ENCODE assay signal across 10 cellular contexts in the genomic region with DNA sequence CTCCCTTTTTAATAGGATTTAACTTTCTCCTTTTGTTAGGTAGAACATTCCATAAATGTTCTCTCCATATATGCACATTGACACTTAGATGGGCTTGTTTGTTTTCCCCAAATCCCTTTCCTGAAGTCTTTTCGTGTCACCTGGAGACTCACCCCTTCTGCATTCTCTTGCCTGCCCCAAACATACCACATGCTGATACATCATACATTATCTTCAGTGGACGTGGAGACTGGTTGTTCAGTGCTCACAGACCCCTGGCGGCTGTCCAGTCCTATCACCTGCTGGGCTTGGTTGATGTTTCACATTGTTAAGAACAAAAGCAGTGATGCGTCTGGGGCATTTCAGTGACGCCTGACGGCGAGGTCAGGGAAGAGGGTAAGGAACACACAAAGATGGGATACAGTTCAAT. TPM values are rescaled to one million over a fixed set of nuclear protein-coding genes. Genes with fewer than 3 reads are reported as not detected.
DNase-seq lines count a peak whose midpoint lies in the region; ATAC-seq and TF ChIP-seq lines count a peak whose summit lies in the region.
"Had no signal": no experiment of that assay in that cellular context is flagged by ENCODE, and none has a peak within 500 bp of the region (broad histone marks: within the 10 kb centered on the region; RNA-seq: fewer than 3 reads in every experiment).

No MANE protein-coding gene starts in this region.

- POLR2A ChIA-PET in CD8-positive, alpha-beta T cell (lab: Charles Lee) = interaction anchor here (7.1 to 9.1 kb wide), 2 partner anchors 40 to 52 kb away, joined by 92 to 155 read pairs; no protein-coding TSS in a partner anchor
- POLR2A ChIA-PET in T-cell (lab: Charles Lee) = no interaction called here

- no peak overlapping the region for H3K4me3 Mint-ChIP-seq in CD8-positive, alpha-beta T cell
- H3K4me3 Mint-ChIP-seq in T-cell = peak overlapping the region in 1 of 3 donors; percentile 15

- no peaks in the 10 kb centered on the region for H3K27me3 Mint-ChIP-seq in CD8-positive, alpha-beta T cell (ENCODE audit: low read depth)
- H3K27me3 Mint-ChIP-seq in T-cell = no peaks in the 10 kb centered on the region

- H3K9me3 ChIP-seq in CD8-positive, alpha-beta T cell (ENCODE audit: low read length) = no peaks in the 10 kb centered on the region

- H3K4me1 ChIP-seq in CD8-positive, alpha-beta T cell (ENCODE audit: insufficient read depth, low read length) = peaks cover 48% of the 10 kb centered on the region

- no peaks in the 10 kb centered on the region for H3K27me3 ChIP-seq in CD8-positive, alpha-beta T cell (ENCODE audit: insufficient read depth, low read length)

- no peaks in the 10 kb centered on the region for H3K36me3 ChIP-seq in CD8-positive, alpha-beta T cell (ENCODE audit: insufficient read depth, low read length)

- no peak for ATAC-seq in CD8-positive, alpha-beta T cell
- ATAC-seq in T-cell (replicated peaks in 1 of 4) (no peak), HG03097 (IDR thresholded peaks at IDR 0.05; ENCODE audit: low FRiP score, unreplicated experiment) (no peak)

- H3K4me3 ChIP-seq in CD8-positive, alpha-beta T cell (ENCODE audit: low read depth, low read length) = no peak overlapping the region

- H3K4me1 Mint-ChIP-seq in CD8-positive, alpha-beta T cell (ENCODE audit: low read depth) = peaks cover 48% of the 10 kb centered on the region
- peaks cover 43 to 50% (median 45%) of the 10 kb centered on the region in 3 donors for H3K4me1 Mint-ChIP-seq in T-cell

- H3K27ac ChIP-seq in CD8-positive, alpha-beta T cell (ENCODE audit: low read depth, low read length) = no peak overlapping the region

- CTCF ChIA-PET in CD8-positive, alpha-beta T cell (lab: Charles Lee) = interaction anchor here (0.8 to 9.8 kb wide), 7 partner anchors 10 to 290 kb away, joined by 3 to 243 read pairs (median 4); no protein-coding TSS in a partner anchor
- CTCF ChIA-PET in T-cell (lab: Charles Lee) = interaction anchor here (0.6 to 1.7 kb wide), 3 partner anchors 13 to 62 kb away, joined by 3 to 10 read pairs (median 3); no protein-coding TSS in a partner anchor

- TF ChIP-seq CTCF in CD8-positive, alpha-beta T cell (IDR thresholded peaks at IDR 0.05) = no peak

- no peak for DNase-seq in CD8-positive, alpha-beta T cell
- DNase-seq in HuH-7 (ENCODE audit: low spot score) (peak; percentile 54), T-cell (no peak), mucosa of gallbladder (ENCODE audit: low spot score) (peak; percentile 60), NAMALWA (ENCODE audit: low spot score) (no peak), AG08396 (ENCODE audit: low spot score) (no peak), GOT3 (lab: John Stamatoyannopoulos, UW) (no peak)
- DNase-seq: effector CD8-positive, alpha-beta T cell; stimulated activated naive CD4-positive, alpha-beta T cell treated with Interleukin-2 at 50 U/mL for 16 hours had no signal

- no peaks in the 10 kb centered on the region for H3K36me3 Mint-ChIP-seq in CD8-positive, alpha-beta T cell
- H3K36me3 Mint-ChIP-seq in T-cell = no peaks in the 10 kb centered on the region

- H3K27ac Mint-ChIP-seq in CD8-positive, alpha-beta T cell = peak overlapping the region; percentile 93
- peak overlapping the region; percentile 50 to 97 for H3K27ac Mint-ChIP-seq in T-cell

- intact Hi-C loops in CD8-positive, alpha-beta T cell (cut with DNase I, micrococcal nuclease) = loop anchor here (1.0 to 10.0 kb wide), 5 partner anchors 299 to 1186 kb away; a partner anchor contains a TSS

- H3K9me3 Mint-ChIP-seq in CD8-positive, alpha-beta T cell = no peaks in the 10 kb centered on the region
- H3K9me3 Mint-ChIP-seq in T-cell = no peaks in the 10 kb centered on the region

RNA-seq across cellular contexts. Expression of a gene that starts 22.2 kb away (rescaled TPM):
- not detected for total RNA-seq in CD8-positive, alpha-beta T cell
- total RNA-seq in T-cell (under 1 TPM in 3 of 5 donors, not detected in 2; 0.13 to 0.41 (median 0.18) TPM), mucosa of gallbladder (272 TPM)

RNA-seq across cellular contexts. Expression of a gene that starts 23.4 kb away (rescaled TPM):
- total RNA-seq in CD8-positive, alpha-beta T cell = 100 to 1,000 TPM; 751 to 765 TPM
- total RNA-seq in T-cell = 100 to 1,000 TPM; 172 to 655 (median 186) TPM
- 111 TPM for total RNA-seq in mucosa of gallbladder

Comparison
In these comparisons a context has a peak if more than half of its experiments do, and no peak if none do; other contexts are left out.
1. DNase-seq: peak in HuH-7 (single experiment) and mucosa of gallbladder (single experiment); none in CD8-positive, alpha-beta T cell (0 of 7), T-cell (0 of 34), NAMALWA (single experiment), AG08396 (single experiment) and GOT3 (single experiment).
2. RNA of a gene that starts 22.2 kb away (total RNA-seq): 272 TPM in mucosa of gallbladder (single experiment); 0.13 to 0.41 TPM in T-cell and not detected in CD8-positive, alpha-beta T cell; every median in the first group is over 100 times any median in the second.